8 cellular contexts compared by ENCODE assay signal in the genomic region with DNA sequence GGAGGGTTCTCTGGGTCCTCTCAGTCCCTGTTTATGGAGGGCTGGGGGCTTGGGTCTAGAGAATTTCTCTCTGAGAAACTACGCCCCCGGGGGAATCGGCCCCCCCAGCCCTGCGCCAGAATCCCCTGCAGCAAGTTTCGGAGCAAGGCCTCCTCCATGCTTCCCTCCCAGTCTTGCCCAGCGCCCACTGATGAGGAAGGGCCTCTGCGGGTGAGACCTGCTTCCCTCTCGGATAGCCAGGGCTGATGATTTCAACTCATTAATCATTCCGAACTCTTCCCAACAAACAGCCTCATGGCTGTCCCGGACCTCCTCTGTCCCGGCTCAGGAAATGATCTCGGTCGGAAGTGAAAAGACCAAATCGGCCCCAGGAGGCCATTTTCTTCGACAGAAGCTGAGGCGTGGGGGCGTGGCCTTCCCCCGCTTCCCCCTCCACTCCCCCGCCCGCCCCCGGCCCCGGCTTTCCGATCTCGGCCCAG. TPM values are rescaled to one million over a fixed set of nuclear protein-coding genes. Genes with fewer than 3 reads are reported as not detected.
DNase-seq lines count a peak whose midpoint lies in the region; ATAC-seq, FAIRE-seq and TF ChIP-seq lines count a peak whose summit lies in the region.

No MANE protein-coding gene starts in this region.

- intact Hi-C loops in GM12878 (cut with micrococcal nuclease; ENCODE audit: unreplicated experiment), result loop anchor here (5.0 kb wide), 1 partner anchor 155 kb away; no protein-coding TSS in a partner anchor

- SMC1A ChIA-PET in GM12878 (lab: Charles Lee; ENCODE audit: uncharacterized antibody, unreplicated experiment), result interaction anchor here (6.3 to 6.7 kb wide), 2 partner anchors 11 to 14 kb away, joined by 81 to 114 read pairs; partner anchors contain the start of genes ACBD4 and HEXIM2

- TF ChIP-seq EP300 in GM12878 (IDR thresholded peaks at IDR 0.05; ENCODE audit: borderline replicate concordance in 1 of 2, control insufficient read depth in 1 of 2, low read depth in 2 of 2, low read length in 2 of 2), result no peak

- RAD21 ChIA-PET in GM12878 (lab: Charles Lee; ENCODE audit: unreplicated experiment), result interaction anchor here (1.0 to 6.7 kb wide), 3 partner anchors 11 to 372 kb away, joined by 3 to 121 read pairs (median 100); partner anchors contain the start of genes ACBD4 and HEXIM2

- H3K27ac ChIP-seq in GM12878 (ENCODE audit: control insufficient read depth, insufficient read depth) (peak overlapping the region; percentile 100), iPS-20b (ENCODE audit: low read length) (peak overlapping the region; percentile 88)

- H3K9ac ChIP-seq in NT2/D1 (ENCODE audit: insufficient read length, low read depth) (peak overlapping the region; percentile 95), GM12878 (ENCODE audit: control insufficient read depth, insufficient read depth, low read length) (peak overlapping the region; percentile 98), iPS-20b (ENCODE audit: low read depth, low read length) (peak overlapping the region; percentile 98; the same call in 1 of the 2 replicates)

- in situ Hi-C loops in GM12878 (cut with MboI), result no loop called here

- DNase-seq in Daoy (ENCODE audit: low read depth) (peak; percentile 84), HEK293T (ENCODE audit: extremely low spot score) (peak; percentile 68), NT2/D1 (ENCODE audit: low read depth, low spot score) (no peak), GM12878 (ENCODE audit: low read depth, low spot score) (no peak), ecto neural progenitor cell (ENCODE audit: low spot score) (no peak)
- peak; percentile 34 to 43 for DNase-seq in stimulated activated CD8-positive, alpha-beta memory T cell treated with anti-CD3 and anti-CD28 coated beads, Interleukin-7, amount 100 ng/mL, for 1 hour (ENCODE audit: low read depth in 2 of 2)

- WGBS in GM12878 (ENCODE audit: insufficient coverage, insufficient replicate concordance, low lambda C conversion rate, missing lambda C conversion rate), result under 1% methylated on average over 19 of the region's 24 CpGs

- POLR2A ChIA-PET in HEK293T (lab: Yijun Ruan, JAX), result interaction anchor here (0.6 to 8.6 kb wide), 18 partner anchors 8 to 278 kb away, joined by 3 to 345 read pairs (median 6); partner anchors contain the start of genes ACBD4, HEXIM2, NMT1 and PLCD3
- POLR2A ChIA-PET in GM12878 (lab: Charles Lee), result interaction anchor here (1.0 to 7.1 kb wide), 4 partner anchors 9 to 78 kb away, joined by 3 to 239 read pairs (median 44); partner anchors contain the start of genes ACBD4 and HEXIM2

- H3K4me3 ChIP-seq in NT2/D1 (ENCODE audit: insufficient read length, low read depth), result peak overlapping the region; percentile 79
- peak overlapping the region; percentile 85 for H3K4me3 ChIP-seq in GM12878
- peak overlapping the region; percentile 90 for H3K4me3 ChIP-seq in iPS-20b (ENCODE audit: low read length)

- H3K27me3 ChIP-seq in NT2/D1 (ENCODE audit: insufficient read depth, insufficient read length) (no peaks in the 10 kb centered on the region), GM12878 (replicated peaks in 1 of 2; ENCODE audit: control insufficient read depth in 2 of 2, insufficient read depth in 2 of 2, low read length in 1 of 2) (no peaks in the 10 kb centered on the region), iPS-20b (ENCODE audit: insufficient read depth, low read length) (no peaks in the 10 kb centered on the region)

- H4K20me1 ChIP-seq in GM12878 (ENCODE audit: control insufficient read depth, insufficient read depth), result no peaks in the 10 kb centered on the region; the same call in 1 of the 2 replicates

- peak overlapping the region; percentile 90 for H2AFZ ChIP-seq in GM12878 (ENCODE audit: control insufficient read depth, low read depth, low read length)

- TF ChIP-seq CTCF in GM12878 (IDR thresholded peaks at IDR 0.05 in 2 of 3, conservative IDR thresholded peaks at IDR 0.05 in 1 of 3; ENCODE audit: control insufficient read depth in 2 of 3, extremely low read depth in 1 of 3, insufficient read depth in 1 of 3, low read depth in 3 of 3, low read length in 3 of 3), result no peak

- FAIRE-seq in GM12878 (lab: Jason Lieb, UNC), result no peak

- peak overlapping the region; percentile 96 for H3K4me2 ChIP-seq in GM12878 (ENCODE audit: control insufficient read depth, insufficient read depth)

- CTCF ChIA-PET in HEK293T (lab: Yijun Ruan, JAX), result interaction anchor here (5.8 to 6.1 kb wide), 2 partner anchors 12 to 52 kb away, joined by 85 to 106 read pairs; partner anchors contain the start of gene ACBD4
- CTCF ChIA-PET in GM12878 (lab: Yijun Ruan, JAX), result interaction anchor here (6.2 to 11.0 kb wide), 4 partner anchors 12 to 72 kb away, joined by 43 to 280 read pairs (median 194); partner anchors contain the start of genes ACBD4 and HEXIM2

- H3K9me3 ChIP-seq in NT2/D1 (ENCODE audit: insufficient read depth, low read length) (no peaks in the 10 kb centered on the region), GM12878 (replicated peaks; ENCODE audit: control insufficient read depth, insufficient read depth, low read length) (no peaks in the 10 kb centered on the region), iPS-20b (ENCODE audit: insufficient read depth, low read depth, low read length) (no peaks in the 10 kb centered on the region)

- ATAC-seq in GM12878, result peak; percentile 20
- ATAC-seq in HG03108 (IDR thresholded peaks at IDR 0.05; ENCODE audit: unreplicated experiment), result no peak

- H3K4me1 ChIP-seq in NT2/D1 (ENCODE audit: insufficient read depth, insufficient read length) (peaks cover 14% of the 10 kb centered on the region), GM12878 (ENCODE audit: control insufficient read depth, insufficient read depth, low read length) (peaks cover 23% of the 10 kb centered on the region), iPS-20b (ENCODE audit: insufficient read depth, low read length) (peaks cover 15% of the 10 kb centered on the region; the same call in 1 of the 2 replicates)

- BruUV-seq in GM12878 (replicated peaks; lab: Mats Ljungman, UMichigan), result TSS peak; percentile 65

- TF ChIP-seq RAD21 in GM12878 (IDR thresholded peaks at IDR 0.05; ENCODE audit: insufficient read depth, low read depth, low read length), result no peak

- H3K79me2 ChIP-seq in GM12878 (ENCODE audit: control insufficient read depth, insufficient read depth, low read length), result peaks cover 45% of the 10 kb centered on the region

- peak; percentile 67 for TF ChIP-seq POLR2A in GM12878 (IDR thresholded peaks at IDR 0.05; ENCODE audit: low read depth, low read length)

- H3K36me3 ChIP-seq in NT2/D1 (ENCODE audit: insufficient read depth, insufficient read length, low read length), result peaks cover 11% of the 10 kb centered on the region
- no peaks in the 10 kb centered on the region for H3K36me3 ChIP-seq in GM12878 (ENCODE audit: control insufficient read depth in 2 of 2, insufficient read depth in 2 of 2, low read length in 1 of 2)
- H3K36me3 ChIP-seq in iPS-20b (ENCODE audit: insufficient read depth, low read depth, low read length), result no peaks in the 10 kb centered on the region

RNA-seq across cellular contexts. Expression of gene HEXIM1, which starts 1.1 kb away (rescaled TPM):
- 4.4 and 7.2 TPM in 2 replicates for total RNA-seq in Daoy (2014; rRNA removed; shearing (Covaris generic))
- total RNA-seq in GM12878 (2013; cell fraction: nucleolus; rRNA removed), result 5.6 and 6.3 TPM in 2 replicates
- total RNA-seq in GM12878 (2014; rRNA removed) (12.2 and 13.4 TPM in 2 replicates), GM12878 (2014; rRNA removed; fragmentation: Illumina TruSeq; extraction: Trizol) (4.4 and 4.7 TPM in 2 replicates), GM12878 (2021) (23.9 and 24.1 TPM in 2 replicates)
- polyA plus RNA-seq in GM12878 (2011; ENCODE audit: low read depth), result 13.4 TPM
- polyA plus RNA-seq in GM12878 (2011; rRNA removed) (7.3 and 8.8 TPM in 2 replicates), GM12878 (2014; fragmentation: Illumina TruSeq; extraction: Trizol) (9.9 and 16.0 TPM in 2 replicates), GM12878 (2014; fragmentation: Nextera tagmentation; extraction: Ambion mirVana) (1 to 10 TPM; 1.9 to 2.1 TPM), GM12878 (2014; rRNA removed) (17.2 and 19.4 TPM in 2 replicates), GM12878 (2016; fragmentation: Nextera tagmentation; extraction: Ambion mirVana) (1 to 10 TPM; 8.3 to 9.3 TPM)
- polyA plus RNA-seq in GM12878 (2011; cell fraction: cytosol; rRNA removed), result 7.9 and 9.4 TPM in 2 replicates
- 9.7 and 14.2 TPM in 2 replicates for polyA plus RNA-seq in GM12878 (2011; cell fraction: nucleus; rRNA removed)
- polyA plus RNA-seq in GM12878 (2012), result 18.6 and 27.4 TPM in 2 replicates
- 2.5 and 4.7 TPM in 2 replicates for polyA minus RNA-seq in GM12878 (2011; rRNA and poly(A)+ RNA removed)
- 4.3 and 5.0 TPM in 2 replicates for polyA minus RNA-seq in GM12878 (2011; cell fraction: cytosol; rRNA and poly(A)+ RNA removed)
- 5.4 and 10.4 TPM in 2 replicates for polyA minus RNA-seq in GM12878 (2011; cell fraction: nucleus; rRNA and poly(A)+ RNA removed)

RNA-seq across cellular contexts. Expression of gene ACBD4, which starts 11.7 kb away (rescaled TPM):
- 0.57 TPM in 1 of 2 replicates, not detected in the other for total RNA-seq in Daoy (2014; rRNA removed; shearing (Covaris generic))
- 14.7 and 14.8 TPM in 2 replicates for total RNA-seq in GM12878 (2013; cell fraction: nucleolus; rRNA removed)
- total RNA-seq in GM12878 (2014; rRNA removed) (8.1 and 10.2 TPM in 2 replicates), GM12878 (2014; rRNA removed; fragmentation: Illumina TruSeq; extraction: Trizol) (5.4 and 5.7 TPM in 2 replicates), GM12878 (2021) (10.0 and 10.1 TPM in 2 replicates)
- polyA plus RNA-seq in GM12878 (2011; ENCODE audit: low read depth), result 2.2 TPM
- polyA plus RNA-seq in GM12878 (2011; rRNA removed) (4.4 and 6.5 TPM in 2 replicates), GM12878 (2014; fragmentation: Illumina TruSeq; extraction: Trizol) (4.5 and 5.7 TPM in 2 replicates), GM12878 (2014; fragmentation: Nextera tagmentation; extraction: Ambion mirVana) (under 1 TPM; 0.20 to 0.27 TPM), GM12878 (2014; rRNA removed) (13.8 and 17.6 TPM in 2 replicates), GM12878 (2016; fragmentation: Nextera tagmentation; extraction: Ambion mirVana) (1 to 10 TPM; 7.2 to 9.9 TPM)
- polyA plus RNA-seq in GM12878 (2011; cell fraction: cytosol; rRNA removed), result 6.3 and 10.3 TPM in 2 replicates
- 28.8 and 29.4 TPM in 2 replicates for polyA plus RNA-seq in GM12878 (2011; cell fraction: nucleus; rRNA removed)
- 10.5 and 11.0 TPM in 2 replicates for polyA plus RNA-seq in GM12878 (2012)
- polyA minus RNA-seq in GM12878 (2011; rRNA and poly(A)+ RNA removed), result 2.6 and 6.4 TPM in 2 replicates
- polyA minus RNA-seq in GM12878 (2011; cell fraction: cytosol; rRNA and poly(A)+ RNA removed), result 2.5 and 4.0 TPM in 2 replicates
- 11.6 and 15.2 TPM in 2 replicates for polyA minus RNA-seq in GM12878 (2011; cell fraction: nucleus; rRNA and poly(A)+ RNA removed)

RNA-seq across cellular contexts. Expression of gene HEXIM2, which starts 14.5 kb away (rescaled TPM):
- total RNA-seq in Daoy (2014; rRNA removed; shearing (Covaris generic)), result 1.7 and 3.4 TPM in 2 replicates
- total RNA-seq in GM12878 (2013; cell fraction: nucleolus; rRNA removed), result 3.0 TPM in 2 replicates
- total RNA-seq in GM12878 (2014; rRNA removed) (8.3 and 8.7 TPM in 2 replicates), GM12878 (2014; rRNA removed; fragmentation: Illumina TruSeq; extraction: Trizol) (4.8 and 5.1 TPM in 2 replicates), GM12878 (2021) (7.6 and 9.7 TPM in 2 replicates)
- polyA plus RNA-seq in GM12878 (2011; ENCODE audit: low read depth), result 3.6 TPM
- polyA plus RNA-seq in GM12878 (2011; rRNA removed) (4.3 and 5.8 TPM in 2 replicates), GM12878 (2014; fragmentation: Illumina TruSeq; extraction: Trizol) (0.87 and 4.9 TPM in 2 replicates), GM12878 (2014; fragmentation: Nextera tagmentation; extraction: Ambion mirVana) (under 1 TPM; 0.10 to 0.22 TPM), GM12878 (2014; rRNA removed) (7.1 and 12.5 TPM in 2 replicates), GM12878 (2016; fragmentation: Nextera tagmentation; extraction: Ambion mirVana) (10 to 100 TPM in 1 of 2 experiments, 1 to 10 TPM in 1; 9.7 to 10.3 TPM)
- polyA plus RNA-seq in GM12878 (2011; cell fraction: cytosol; rRNA removed), result 9.7 and 12.0 TPM in 2 replicates
- polyA plus RNA-seq in GM12878 (2011; cell fraction: nucleus; rRNA removed), result 6.9 and 8.7 TPM in 2 replicates
- 8.8 and 9.2 TPM in 2 replicates for polyA plus RNA-seq in GM12878 (2012)
- polyA minus RNA-seq in GM12878 (2011; rRNA and poly(A)+ RNA removed), result 4.2 and 9.8 TPM in 2 replicates
- 3.3 and 3.4 TPM in 2 replicates for polyA minus RNA-seq in GM12878 (2011; cell fraction: cytosol; rRNA and poly(A)+ RNA removed)
- polyA minus RNA-seq in GM12878 (2011; cell fraction: nucleus; rRNA and poly(A)+ RNA removed), result 1.6 and 3.1 TPM in 2 replicates

RNA-seq across cellular contexts. Expression of gene PLCD3, which starts 14.8 kb away (rescaled TPM):
- 5.3 and 8.7 TPM in 2 replicates for total RNA-seq in Daoy (2014; rRNA removed; shearing (Covaris generic))
- total RNA-seq in GM12878 (2013; cell fraction: nucleolus; rRNA removed), result 0.12 and 1.5 TPM in 2 replicates
- total RNA-seq in GM12878 (2014; rRNA removed) (0.45 and 0.76 TPM in 2 replicates), GM12878 (2014; rRNA removed; fragmentation: Illumina TruSeq; extraction: Trizol) (0.28 and 0.36 TPM in 2 replicates), GM12878 (2021) (1.6 and 2.4 TPM in 2 replicates)
- polyA plus RNA-seq in GM12878 (2011; ENCODE audit: low read depth), result not detected
- polyA plus RNA-seq in GM12878 (2011; rRNA removed) (0.52 and 1.2 TPM in 2 replicates), GM12878 (2014; fragmentation: Illumina TruSeq; extraction: Trizol) (0.03 and 1.6 TPM in 2 replicates), GM12878 (2014; fragmentation: Nextera tagmentation; extraction: Ambion mirVana) (under 1 TPM; 0.02 to 0.04 TPM), GM12878 (2014; rRNA removed) (1.2 and 1.6 TPM in 2 replicates), GM12878 (2016; fragmentation: Nextera tagmentation; extraction: Ambion mirVana) (under 1 TPM; 0.13 to 0.43 TPM)
- 0.99 and 1.9 TPM in 2 replicates for polyA plus RNA-seq in GM12878 (2011; cell fraction: cytosol; rRNA removed)
- 1.6 and 2.0 TPM in 2 replicates for polyA plus RNA-seq in GM12878 (2011; cell fraction: nucleus; rRNA removed)
- polyA plus RNA-seq in GM12878 (2012), result 0.41 and 0.88 TPM in 2 replicates
- 1.5 and 4.4 TPM in 2 replicates for polyA minus RNA-seq in GM12878 (2011; rRNA and poly(A)+ RNA removed)
- polyA minus RNA-seq in GM12878 (2011; cell fraction: cytosol; rRNA and poly(A)+ RNA removed), result 2.7 and 3.5 TPM in 2 replicates
- polyA minus RNA-seq in GM12878 (2011; cell fraction: nucleus; rRNA and poly(A)+ RNA removed), result 0.60 and 1.1 TPM in 2 replicates

Comparison
In these comparisons a context has a peak if more than half of its experiments do, and no peak if none do; other contexts are left out.
1. DNase-seq: peak in Daoy (single experiment), HEK293T (single experiment) and stimulated activated CD8-positive, alpha-beta memory T cell treated with anti-CD3 and anti-CD28 coated beads, Interleukin-7, amount 100 ng/mL, for 1 hour (2 of 2); none in NT2/D1 (single experiment), GM12878 (single experiment) and ecto neural progenitor cell (single experiment).
2. Peak in every context shown above with its lines, with median percentiles within 50 percentile points of each other: H3K4me3 ChIP-seq and H3K9ac ChIP-seq.